13 cellular contexts compared by ENCODE assay signal in the genomic region with DNA sequence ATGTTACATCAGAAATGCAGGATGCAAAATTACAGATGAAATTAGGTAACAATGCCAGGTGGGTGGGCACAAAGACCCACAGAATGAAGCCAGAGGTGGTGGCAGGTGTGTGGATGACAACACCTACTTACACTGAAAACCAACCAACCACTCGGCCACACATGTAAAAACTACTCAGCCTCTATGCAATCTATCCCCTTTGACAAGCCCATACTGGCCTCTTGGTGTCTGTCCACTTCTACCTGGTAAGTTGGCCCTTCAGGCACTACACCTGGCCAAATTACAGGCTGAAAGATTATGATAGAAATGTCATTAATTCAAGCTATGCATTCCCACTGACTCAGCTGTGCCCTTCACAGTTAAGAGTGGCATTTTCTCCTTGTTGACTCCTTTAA. TPM values are rescaled to one million over a fixed set of nuclear protein-coding genes. Genes with fewer than 3 reads are reported as not detected.
A peak's percentile ranks its signal among the peaks of the same experiment; 100 is the strongest.
DNase-seq lines count a peak whose midpoint lies in the region; ATAC-seq and TF ChIP-seq lines count a peak whose summit lies in the region.
"Had no signal": no experiment of that assay in that cellular context is flagged by ENCODE, and none has a peak within 500 bp of the region (broad histone marks: within the 10 kb centered on the region; RNA-seq: fewer than 3 reads in every experiment).

No MANE protein-coding gene starts in this region.

- no peaks in the 10 kb centered on the region for H3K9me3 ChIP-seq in suprapubic skin

- H3K27ac Mint-ChIP-seq in glutamatergic neuron (ENCODE audit: unreplicated experiment) = peak overlapping the region; percentile 97
- H3K27ac Mint-ChIP-seq: T-helper 1 cell treated with Interleukin-12 subunit alpha and Interleukin-12 subunit beta and Interleukin-4 antibody, amounts not matched to agents 30 μg/mL and 1 μg/mL, for 36 hours had no signal

- H3K4me3 ChIP-seq in suprapubic skin = no peak overlapping the region

- DNase-seq in activated T-cell treated with anti-CD3 and anti-CD28 coated beads, Interleukin-2, amount 50 U/mL, for 4 hours = no peak
- no peak for DNase-seq in activated T-cell treated with anti-CD3 and anti-CD28 coated beads, Interleukin-2, amount 50 U/mL, for 48 hours
- peak; percentile 48 for DNase-seq in SW480 (ENCODE audit: low spot score)
- DNase-seq in glutamatergic neuron = no peak
- no peak for DNase-seq in suprapubic skin (ENCODE audit: low spot score in 2 of 2)
- DNase-seq in left lobe of liver (ENCODE audit: low spot score) = no peak
- no peak for DNase-seq in NCI-H128 (lab: John Stamatoyannopoulos, UW; ENCODE audit: unreplicated experiment)
- DNase-seq: activated naive CD8-positive, alpha-beta T cell treated with anti-CD3 and anti-CD28 coated beads, Interleukin-2, amount 10 ng/mL, durations not matched to agents 7 days and 5 days; C1 segment of cervical spinal cord; NCI-H2171 treated with DMSO at 0.1 percent for 48 hours; small intestine had no signal

- H3K36me3 Mint-ChIP-seq in activated T-cell treated with anti-CD3 and anti-CD28 coated beads, Interleukin-2, amount 50 U/mL, for 4 hours (ENCODE audit: insufficient read depth) = no peaks in the 10 kb centered on the region
- H3K36me3 Mint-ChIP-seq in glutamatergic neuron (ENCODE audit: unreplicated experiment) = no peaks in the 10 kb centered on the region

- ATAC-seq in activated T-cell treated with anti-CD3 and anti-CD28 coated beads, Interleukin-2, amount 50 U/mL, for 4 hours = no peak
- no peak for ATAC-seq in left lobe of liver
- ATAC-seq in GM21786 (IDR thresholded peaks at IDR 0.05; ENCODE audit: unreplicated experiment) = no peak

- H3K27ac ChIP-seq in suprapubic skin = peak overlapping the region; percentile 87

- no peaks in the 10 kb centered on the region for H3K9me3 Mint-ChIP-seq in activated T-cell treated with anti-CD3 and anti-CD28 coated beads, Interleukin-2, amount 50 U/mL, for 4 hours
- H3K9me3 Mint-ChIP-seq in glutamatergic neuron (ENCODE audit: unreplicated experiment) = peaks cover 14% of the 10 kb centered on the region
- H3K9me3 Mint-ChIP-seq: activated naive CD8-positive, alpha-beta T cell treated with anti-CD3 and anti-CD28 coated beads, Interleukin-2, amount 10 ng/mL, durations not matched to agents 7 days and 5 days; T-helper 1 cell treated with Interleukin-12 subunit alpha and Interleukin-12 subunit beta and Interleukin-4 antibody, amounts not matched to agents 30 μg/mL and 1 μg/mL, for 36 hours had no signal

- H3K27me3 ChIP-seq in suprapubic skin = no peaks in the 10 kb centered on the region

- TF ChIP-seq CTCF in glutamatergic neuron (IDR thresholded peaks at IDR 0.05; ENCODE audit: partially characterized antibody, unreplicated experiment) = no peak
- no peak for TF ChIP-seq CTCF in suprapubic skin (IDR thresholded peaks at IDR 0.05)

- no peaks in the 10 kb centered on the region for H3K36me3 ChIP-seq in suprapubic skin

- no peaks in the 10 kb centered on the region for H3K27me3 Mint-ChIP-seq in activated T-cell treated with anti-CD3 and anti-CD28 coated beads, Interleukin-2, amount 50 U/mL, for 4 hours (ENCODE audit: low read depth)
- H3K27me3 Mint-ChIP-seq in glutamatergic neuron (ENCODE audit: unreplicated experiment) = peaks cover 5% of the 10 kb centered on the region
- H3K27me3 Mint-ChIP-seq: activated naive CD8-positive, alpha-beta T cell treated with anti-CD3 and anti-CD28 coated beads, Interleukin-2, amount 10 ng/mL, durations not matched to agents 7 days and 5 days had no signal

- TF ChIP-seq POLR2A in suprapubic skin (IDR thresholded peaks at IDR 0.05) = no peak

- WGBS in suprapubic skin = 37% methylated on average over 1 of the region's 1 CpG

- TF ChIP-seq EP300 in suprapubic skin (IDR thresholded peaks at IDR 0.05) = no peak

- peaks cover 89% of the 10 kb centered on the region for H3K4me1 Mint-ChIP-seq in activated T-cell treated with anti-CD3 and anti-CD28 coated beads, Interleukin-2, amount 50 U/mL, for 4 hours (ENCODE audit: low read depth)
- peaks cover 66% of the 10 kb centered on the region for H3K4me1 Mint-ChIP-seq in glutamatergic neuron (ENCODE audit: low read depth, unreplicated experiment)

- H3K4me1 ChIP-seq in suprapubic skin = peaks cover 99% of the 10 kb centered on the region

- peak overlapping the region; percentile 50 for H3K4me3 Mint-ChIP-seq in activated T-cell treated with anti-CD3 and anti-CD28 coated beads, Interleukin-2, amount 50 U/mL, for 4 hours
- H3K4me3 Mint-ChIP-seq in glutamatergic neuron (ENCODE audit: unreplicated experiment) = peak overlapping the region; percentile 66
- H3K4me3 Mint-ChIP-seq: activated naive CD8-positive, alpha-beta T cell treated with anti-CD3 and anti-CD28 coated beads, Interleukin-2, amount 10 ng/mL, durations not matched to agents 7 days and 5 days; T-helper 1 cell treated with Interleukin-12 subunit alpha and Interleukin-12 subunit beta and Interleukin-4 antibody, amounts not matched to agents 30 μg/mL and 1 μg/mL, for 36 hours had no signal

RNA-seq across cellular contexts. Expression of gene BRD4, which starts 50.0 kb away (rescaled TPM):
- 100 to 1,000 TPM; 102 to 113 (median 112) TPM for total RNA-seq in activated T-cell treated with anti-CD3 and anti-CD28 coated beads, Interleukin-2, amount 50 U/mL, for 4 hours
- total RNA-seq in glutamatergic neuron (ENCODE audit: unreplicated experiment) (162 TPM), suprapubic skin (100 to 1,000 TPM in 1 of 4 donors, 10 to 100 TPM in 3; 54.8 to 111 (median 68.3) TPM), left lobe of liver (46.1 TPM)

RNA-seq across cellular contexts. Expression of gene EPHX3, which starts 50.1 kb away (rescaled TPM):
- under 1 TPM in 1 of 3 donors, not detected in 2; 0.29 TPM for total RNA-seq in activated T-cell treated with anti-CD3 and anti-CD28 coated beads, Interleukin-2, amount 50 U/mL, for 4 hours
- total RNA-seq in glutamatergic neuron (ENCODE audit: unreplicated experiment) (0.61 TPM), suprapubic skin (10 to 100 TPM in 3 of 4 donors, 1 to 10 TPM in 1; 8.0 to 81.6 (median 47.5) TPM), left lobe of liver (0.15 TPM)
- total RNA-seq: activated naive CD8-positive, alpha-beta T cell treated with anti-CD3 and anti-CD28 coated beads, Interleukin-2, amount 10 ng/mL, durations not matched to agents 7 days and 5 days had no signal
